In the genomic region with DNA sequence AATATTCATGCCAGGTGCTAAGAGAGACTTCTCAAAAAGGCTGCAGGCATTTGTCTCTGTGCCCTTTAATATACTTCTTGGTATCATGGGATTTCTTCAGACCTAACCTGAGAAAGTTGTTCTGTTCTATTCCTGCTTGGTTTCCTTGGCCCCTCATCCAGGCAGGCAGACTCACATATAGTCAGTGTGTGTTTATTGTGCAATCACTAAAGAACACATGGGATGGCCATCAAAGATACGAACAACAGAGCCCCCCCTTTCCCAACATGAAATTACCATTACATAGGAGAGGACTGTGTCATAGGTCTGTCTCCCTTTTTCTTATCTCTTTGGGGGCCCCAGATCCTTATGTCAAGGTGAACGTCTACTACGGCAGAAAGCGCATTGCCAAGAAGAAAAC, we compare ENCODE assay signal across 30 cellular contexts.
"Had no signal": no experiment of that assay in that cellular context is flagged by ENCODE, and none has a peak within 500 bp of the region (broad histone marks: within the 10 kb centered on the region; RNA-seq: fewer than 3 reads in every experiment).

No MANE protein-coding gene starts in this region.

- H3K4me1 Mint-ChIP-seq: activated T-helper 17 cell treated with anti-CD3 and anti-CD28 coated beads, Interleukin-2, amount 50 U/mL, for 72 hours; central memory CD8-positive, alpha-beta T cell had no signal

- H3K4me3 Mint-ChIP-seq: activated B cell treated with CpG ODN at 0.5 μM for 24 hours; activated CD8-positive, alpha-beta T cell treated with anti-CD3 and anti-CD28 coated beads for 36 hours; activated naive CD8-positive, alpha-beta T cell; activated T-cell treated with anti-CD3 and anti-CD28 coated beads, Interleukin-2, amount 50 U/mL, for 4 hours; activated T-helper 17 cell treated with anti-CD3 and anti-CD28 coated beads, Interleukin-2, amount 50 U/mL, for 72 hours; central memory CD8-positive, alpha-beta T cell; dendritic cell treated with granulocyte-macrophage colony-stimulating factor and Interleukin-4, amounts not matched to agents 40 ng/mL and 50 ng/mL, for 4 days; endodermal cell had no signal

- DNase-seq: activated B cell treated with CpG ODN at 0.5 μM for 24 hours; activated CD4-positive, alpha-beta T cell treated with anti-CD3 and anti-CD28 coated beads for 48 hours; activated CD4-positive, alpha-beta T cell treated with anti-CD3 and anti-CD28 coated beads, Interleukin-2, amount 50 U/mL, for 1 hour; activated CD4-positive, alpha-beta T cell treated with anti-CD3 and anti-CD28 coated beads, Interleukin-2, amount 50 U/mL, for 48 hours; activated CD8-positive, alpha-beta memory T cell treated with anti-CD3 and anti-CD28 coated beads for 24 hours; activated CD8-positive, alpha-beta T cell treated with anti-CD3 and anti-CD28 coated beads for 36 hours; activated effector memory CD4-positive, alpha-beta T cell treated with Interleukin-2 at 50 U/mL for 16 hours; activated gamma-delta T cell treated with Interleukin-2 at 50 U/mL for 16 hours; activated naive CD4-positive, alpha-beta T cell treated with anti-CD3 and anti-CD28 coated beads, Interleukin-2, amount 50 U/mL, for 16 hours; activated naive CD4-positive, alpha-beta T cell treated with Interleukin-2 at 50 U/mL for 16 hours; activated T-cell treated with anti-CD3 and anti-CD28 coated beads, Interleukin-2, amount 50 U/mL, for 4 hours; amniotic stem cell; anterior cingulate cortex; brain microvascular endothelial cell; dorsolateral prefrontal cortex; effector memory CD4-positive, alpha-beta T cell; endodermal cell; erythroblast; foreskin keratinocyte; gastrocnemius medialis; glutamatergic neuron; heart left ventricle; T-helper 9 cell had no signal

- H3K27me3 ChIP-seq: brain microvascular endothelial cell, dorsolateral prefrontal cortex, esophagus muscularis mucosa, gastrocnemius medialis, heart left ventricle had no signal

- H3K36me3 Mint-ChIP-seq: activated naive CD8-positive, alpha-beta T cell had no signal

- H3K27ac Mint-ChIP-seq: activated B cell treated with CpG ODN at 0.5 μM for 24 hours; activated CD8-positive, alpha-beta T cell treated with anti-CD3 and anti-CD28 coated beads for 36 hours; activated naive CD8-positive, alpha-beta T cell; dendritic cell treated with granulocyte-macrophage colony-stimulating factor and Interleukin-4, amounts not matched to agents 40 ng/mL and 50 ng/mL, for 4 days; endodermal cell had no signal

- H3K36me3 ChIP-seq: brain microvascular endothelial cell, gastrocnemius medialis had no signal

- H3K9me3 Mint-ChIP-seq: activated B cell treated with CpG ODN at 0.5 μM for 24 hours; activated CD8-positive, alpha-beta T cell treated with anti-CD3 and anti-CD28 coated beads for 36 hours; activated T-cell treated with anti-CD3 and anti-CD28 coated beads, Interleukin-2, amount 50 U/mL, for 4 hours; activated T-helper 17 cell treated with anti-CD3 and anti-CD28 coated beads, Interleukin-2, amount 50 U/mL, for 72 hours; central memory CD8-positive, alpha-beta T cell; dendritic cell treated with granulocyte-macrophage colony-stimulating factor and Interleukin-4, amounts not matched to agents 40 ng/mL and 50 ng/mL, for 4 days; endodermal cell had no signal

- H3K27ac ChIP-seq: brain microvascular endothelial cell, coronary artery, esophagus muscularis mucosa, foreskin keratinocyte, gastrocnemius medialis, heart left ventricle, WERI-Rb-1 had no signal

- H3K4me1 ChIP-seq: foreskin keratinocyte, gastrocnemius medialis had no signal

- H3K27me3 Mint-ChIP-seq: activated B cell treated with CpG ODN at 0.5 μM for 24 hours; activated CD8-positive, alpha-beta T cell treated with anti-CD3 and anti-CD28 coated beads for 36 hours; activated naive CD8-positive, alpha-beta T cell; activated T-helper 17 cell treated with anti-CD3 and anti-CD28 coated beads, Interleukin-2, amount 50 U/mL, for 72 hours; central memory CD8-positive, alpha-beta T cell; dendritic cell treated with granulocyte-macrophage colony-stimulating factor and Interleukin-4, amounts not matched to agents 40 ng/mL and 50 ng/mL, for 4 days had no signal

- H3K9me3 ChIP-seq: esophagus muscularis mucosa, gastrocnemius medialis, heart left ventricle had no signal

- H3K4me3 ChIP-seq: coronary artery, dorsolateral prefrontal cortex, esophagus muscularis mucosa, gastrocnemius medialis, heart left ventricle had no signal
